In genomic region chr1:21438913-21439312, GRCh38 we compare ENCODE assay signal across 8 cellular contexts. TPM values are rescaled to one million over a fixed set of nuclear protein-coding genes. Genes with fewer than 3 reads are reported as not detected.
A peak's percentile ranks its signal among the peaks of the same experiment; 100 is the strongest.
DNase-seq lines count a peak whose midpoint lies in the region; ATAC-seq and TF ChIP-seq lines count a peak whose summit lies in the region.
"Not testable (repeated sequence)": the region's sequence is repeated elsewhere in the genome, so short reads cannot be mapped to it uniquely, and the experiment has no call there.

No MANE protein-coding gene starts in this region.

- not testable (repeated sequence) for H3K9ac ChIP-seq in HUES64 (ENCODE audit: low read depth, low read length); endodermal cell (ENCODE audit: extremely low read depth, low read length, poor library complexity, severe bottlenecking)

- peaks cover 21% of the 10 kb centered on the region for H3K4me1 Mint-ChIP-seq in CD4-positive, alpha-beta T cell (ENCODE audit: low read depth)
- peaks cover 12 to 22% (median 20%) of the 10 kb centered on the region in 3 donors for H3K4me1 Mint-ChIP-seq in T-cell
- H3K4me1 Mint-ChIP-seq in activated CD8-positive, alpha-beta T cell treated with anti-CD3 and anti-CD28 coated beads for 36 hours (ENCODE audit: low read depth), result peaks cover 13% of the 10 kb centered on the region
- H3K4me1 Mint-ChIP-seq in endodermal cell, result not testable (repeated sequence)
- H3K4me1 Mint-ChIP-seq in natural killer cell treated with Interleukin-12 subunit alpha and Interleukin-12 subunit beta and Interleukin-15 and Interleukin-18, amount 100 ng/mL, for 72 hours (ENCODE audit: low read depth in 2 of 2), result peaks cover 10 to 14% of the 10 kb centered on the region in 2 donors
- peaks cover 28% of the 10 kb centered on the region for H3K4me1 Mint-ChIP-seq in stimulated activated naive CD8-positive, alpha-beta T cell treated with anti-CD3 and anti-CD28 coated beads, Interleukin-15, amount 100 ng/mL, for 72 hours

- H3K27me3 Mint-ChIP-seq in CD4-positive, alpha-beta T cell; activated CD8-positive, alpha-beta T cell treated with anti-CD3 and anti-CD28 coated beads for 36 hours; natural killer cell treated with Interleukin-12 subunit alpha and Interleukin-12 subunit beta and Interleukin-15 and Interleukin-18, amount 100 ng/mL, for 72 hours: not testable (repeated sequence)
- H3K27me3 Mint-ChIP-seq in T-cell (peaks cover 3 to 18% of the 10 kb centered on the region in 2 donors), endodermal cell (ENCODE audit: insufficient read depth) (peaks cover 20% of the 10 kb centered on the region)
- H3K27me3 Mint-ChIP-seq in stimulated activated naive CD8-positive, alpha-beta T cell treated with anti-CD3 and anti-CD28 coated beads, Interleukin-15, amount 100 ng/mL, for 72 hours, result peaks cover 36% of the 10 kb centered on the region

- intact Hi-C loops in CD4-positive, alpha-beta T cell (cut with DNase I, micrococcal nuclease), result loop anchor here in 1 of 2 experiments (5.0 kb wide), 1 partner anchor 92 kb away; no protein-coding TSS in a partner anchor
- intact Hi-C loops in activated CD8-positive, alpha-beta T cell treated with anti-CD3 and anti-CD28 coated beads for 36 hours (cut with micrococcal nuclease), result not testable (repeated sequence)

- not testable (repeated sequence) for TF ChIP-seq CTCF in CD4-positive, alpha-beta T cell (IDR thresholded peaks at IDR 0.05); activated CD8-positive, alpha-beta T cell treated with anti-CD3 and anti-CD28 coated beads for 36 hours (IDR thresholded peaks at IDR 0.05); endodermal cell (conservative IDR thresholded peaks at IDR 0.05)

- ATAC-seq in CD4-positive, alpha-beta T cell (ENCODE audit: poor library complexity); T-cell (replicated peaks in 1 of 4); activated CD8-positive, alpha-beta T cell treated with anti-CD3 and anti-CD28 coated beads for 36 hours; activated naive CD4-positive, alpha-beta T cell treated with anti-CD3 and anti-CD28 coated beads, Interleukin-2, amount 50 U/mL, for 72 hours; natural killer cell treated with Interleukin-12 subunit alpha and Interleukin-12 subunit beta and Interleukin-15 and Interleukin-18, amount 100 ng/mL, for 72 hours; stimulated activated naive CD8-positive, alpha-beta T cell treated with anti-CD3 and anti-CD28 coated beads, Interleukin-15, amount 100 ng/mL, for 72 hours: not testable (repeated sequence)

- not testable (repeated sequence) for H3K9me3 ChIP-seq in CD4-positive, alpha-beta T cell (ENCODE audit: control insufficient read depth, low read length); HUES64 (ENCODE audit: insufficient read depth, low read depth, low read length); endodermal cell (ENCODE audit: control insufficient read depth, low read length)

- H3K4me1 ChIP-seq in HUES64 (ENCODE audit: insufficient read depth, low read length); endodermal cell (ENCODE audit: control insufficient read depth, insufficient read depth, low read length): not testable (repeated sequence)

- peaks cover 11% of the 10 kb centered on the region for H3K36me3 Mint-ChIP-seq in CD4-positive, alpha-beta T cell (ENCODE audit: low read depth)
- not testable (repeated sequence) for H3K36me3 Mint-ChIP-seq in T-cell; activated CD8-positive, alpha-beta T cell treated with anti-CD3 and anti-CD28 coated beads for 36 hours (ENCODE audit: low read depth); activated naive CD4-positive, alpha-beta T cell treated with anti-CD3 and anti-CD28 coated beads, Interleukin-2, amount 50 U/mL, for 72 hours; endodermal cell (ENCODE audit: low read depth); natural killer cell treated with Interleukin-12 subunit alpha and Interleukin-12 subunit beta and Interleukin-15 and Interleukin-18, amount 100 ng/mL, for 72 hours

- DNase-seq in CD4-positive, alpha-beta T cell; T-cell; activated CD8-positive, alpha-beta T cell treated with anti-CD3 and anti-CD28 coated beads for 36 hours; activated naive CD4-positive, alpha-beta T cell treated with anti-CD3 and anti-CD28 coated beads, Interleukin-2, amount 50 U/mL, for 72 hours (ENCODE audit: low spot score in 2 of 2); endodermal cell; natural killer cell treated with Interleukin-12 subunit alpha and Interleukin-12 subunit beta and Interleukin-15 and Interleukin-18, amount 100 ng/mL, for 72 hours (ENCODE audit: low spot score); stimulated activated naive CD8-positive, alpha-beta T cell treated with anti-CD3 and anti-CD28 coated beads, Interleukin-15, amount 100 ng/mL, for 72 hours: not testable (repeated sequence)

- H3K27me3 ChIP-seq in CD4-positive, alpha-beta T cell (ENCODE audit: control insufficient read depth, insufficient read depth, low read length); endodermal cell (ENCODE audit: control insufficient read depth, insufficient read depth, low read length, poor library complexity, severe bottlenecking): not testable (repeated sequence)
- peaks cover 30% of the 10 kb centered on the region for H3K27me3 ChIP-seq in HUES64 (ENCODE audit: insufficient read depth, low read length)

- H3K9me3 Mint-ChIP-seq in CD4-positive, alpha-beta T cell; T-cell; activated CD8-positive, alpha-beta T cell treated with anti-CD3 and anti-CD28 coated beads for 36 hours; activated naive CD4-positive, alpha-beta T cell treated with anti-CD3 and anti-CD28 coated beads, Interleukin-2, amount 50 U/mL, for 72 hours; endodermal cell; natural killer cell treated with Interleukin-12 subunit alpha and Interleukin-12 subunit beta and Interleukin-15 and Interleukin-18, amount 100 ng/mL, for 72 hours; stimulated activated naive CD8-positive, alpha-beta T cell treated with anti-CD3 and anti-CD28 coated beads, Interleukin-15, amount 100 ng/mL, for 72 hours: not testable (repeated sequence)

- POLR2A ChIA-PET in CD4-positive, alpha-beta T cell (lab: Charles Lee); T-cell (lab: Charles Lee); activated CD8-positive, alpha-beta T cell treated with anti-CD3 and anti-CD28 coated beads for 36 hours (lab: Charles Lee): not testable (repeated sequence)

- peak overlapping the region; percentile 97 for H3K4me3 Mint-ChIP-seq in CD4-positive, alpha-beta T cell
- H3K4me3 Mint-ChIP-seq in T-cell, result peak overlapping the region; percentile 90 to 95 (median 93)
- H3K4me3 Mint-ChIP-seq in activated CD8-positive, alpha-beta T cell treated with anti-CD3 and anti-CD28 coated beads for 36 hours, result peak overlapping the region; percentile 78
- H3K4me3 Mint-ChIP-seq in endodermal cell, result peak overlapping the region; percentile 76
- H3K4me3 Mint-ChIP-seq in natural killer cell treated with Interleukin-12 subunit alpha and Interleukin-12 subunit beta and Interleukin-15 and Interleukin-18, amount 100 ng/mL, for 72 hours, result peak overlapping the region; percentile 96
- H3K4me3 Mint-ChIP-seq in stimulated activated naive CD8-positive, alpha-beta T cell treated with anti-CD3 and anti-CD28 coated beads, Interleukin-15, amount 100 ng/mL, for 72 hours, result peak overlapping the region; percentile 59 to 91

- 91% methylated on average over 8 of the region's 8 CpGs for WGBS in HUES64
- WGBS in endodermal cell (ENCODE audit: insufficient coverage in 1 of 2, insufficient read length in 1 of 2), 2 experiments, result 93 to 94% methylated on average over 6 to 8 of the region's 8 CpGs

- H3K36me3 ChIP-seq in HUES64 (ENCODE audit: insufficient read depth, low read length); endodermal cell (ENCODE audit: control insufficient read depth, insufficient read depth, low read length): not testable (repeated sequence)

- peak overlapping the region; percentile 95 for H3K27ac Mint-ChIP-seq in CD4-positive, alpha-beta T cell
- H3K27ac Mint-ChIP-seq in T-cell; activated CD8-positive, alpha-beta T cell treated with anti-CD3 and anti-CD28 coated beads for 36 hours; endodermal cell; natural killer cell treated with Interleukin-12 subunit alpha and Interleukin-12 subunit beta and Interleukin-15 and Interleukin-18, amount 100 ng/mL, for 72 hours: not testable (repeated sequence)
- H3K27ac Mint-ChIP-seq in activated naive CD4-positive, alpha-beta T cell treated with anti-CD3 and anti-CD28 coated beads, Interleukin-2, amount 50 U/mL, for 72 hours, result peak overlapping the region; percentile 81 to 84
- H3K27ac Mint-ChIP-seq in stimulated activated naive CD8-positive, alpha-beta T cell treated with anti-CD3 and anti-CD28 coated beads, Interleukin-15, amount 100 ng/mL, for 72 hours, result peak overlapping the region; percentile 35 to 69

- 0 out of 2 replicates have a peak overlapping the region, but pooled peaks have one; percentile 92 for H3K4me3 ChIP-seq in HUES64 (ENCODE audit: low read length)
- H3K4me3 ChIP-seq in endodermal cell (ENCODE audit: low read length), result not testable (repeated sequence)

- H3K27ac ChIP-seq in CD4-positive, alpha-beta T cell (ENCODE audit: low read depth, low read length); HUES64 (ENCODE audit: low read depth, low read length); endodermal cell (ENCODE audit: low read depth, low read length): not testable (repeated sequence)

- CTCF ChIA-PET in CD4-positive, alpha-beta T cell (lab: Charles Lee); T-cell (lab: Charles Lee); activated CD8-positive, alpha-beta T cell treated with anti-CD3 and anti-CD28 coated beads for 36 hours (lab: Charles Lee): not testable (repeated sequence)

RNA-seq across cellular contexts. Expression of gene NBPF3, which starts 1.0 kb away (rescaled TPM):
- total RNA-seq in CD4-positive, alpha-beta T cell, result 1 to 10 TPM; 8.2 to 8.5 TPM
- 8.4 TPM for polyA plus RNA-seq in HUES64 (2013, experiment 1 of 2)
- polyA plus RNA-seq in HUES64 (2013, experiment 2 of 2), result 8.9 TPM
- 10 to 100 TPM in 4 of 5 donors, 1 to 10 TPM in 1; 8.3 to 17.9 (median 16.3) TPM for total RNA-seq in T-cell
- total RNA-seq in activated CD8-positive, alpha-beta T cell treated with anti-CD3 and anti-CD28 coated beads for 36 hours, result 1 to 10 TPM; 7.9 to 9.4 TPM
- total RNA-seq in activated naive CD4-positive, alpha-beta T cell treated with anti-CD3 and anti-CD28 coated beads, Interleukin-2, amount 50 U/mL, for 72 hours, result 10 to 100 TPM in 1 of 2 donors, 1 to 10 TPM in 1; 6.4 to 10.1 TPM
- total RNA-seq in endodermal cell, result 10 to 100 TPM; 15.5 to 22.1 TPM
- polyA plus RNA-seq in endodermal cell (2013, experiment 1 of 2), result 13.7 TPM
- polyA plus RNA-seq in endodermal cell (2013, experiment 2 of 2), result 14.4 TPM
- total RNA-seq in natural killer cell treated with Interleukin-12 subunit alpha and Interleukin-12 subunit beta and Interleukin-15 and Interleukin-18, amount 100 ng/mL, for 72 hours, result 10 to 100 TPM in 1 of 2 donors, 1 to 10 TPM in 1; 6.6 to 16.5 TPM
